ENCODE assay signal across 8 cellular contexts in the genomic region with DNA sequence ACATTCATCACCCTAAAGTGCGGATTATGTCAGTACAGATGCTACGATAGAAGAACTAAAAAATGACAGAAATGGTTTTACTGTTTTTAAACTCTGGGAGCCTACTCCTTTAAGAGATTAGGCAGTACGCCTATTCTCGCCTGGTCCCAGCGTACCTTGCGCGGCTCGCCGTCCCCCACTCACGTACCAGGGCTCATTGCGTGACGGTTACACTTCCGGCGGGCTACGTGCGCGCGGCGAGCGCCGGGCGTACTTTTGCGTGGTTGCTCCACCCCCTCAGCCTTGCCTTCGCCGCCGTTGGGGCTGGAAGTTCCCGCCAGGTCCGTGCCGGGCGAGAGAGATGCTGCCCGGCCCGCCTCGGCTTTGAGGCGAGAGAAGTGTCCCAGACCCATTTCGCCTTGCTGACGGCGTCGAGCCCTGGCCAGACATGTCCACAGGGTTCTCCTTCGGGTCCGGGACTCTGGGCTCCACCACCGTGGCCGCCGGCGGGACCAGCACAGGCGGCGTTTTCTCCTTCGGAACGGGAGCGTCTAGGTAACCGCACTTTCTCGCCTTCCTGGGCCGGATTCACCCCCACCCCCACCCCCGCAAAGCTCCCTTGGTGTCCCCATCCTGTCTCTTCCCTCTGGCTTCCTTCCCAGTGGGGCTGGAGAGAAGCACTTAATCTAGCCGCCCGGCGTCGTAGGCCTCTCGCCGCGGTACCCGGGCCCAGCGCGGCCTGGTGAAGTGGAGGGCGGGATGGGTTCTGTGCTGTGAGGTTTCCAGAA. TPM values are rescaled to one million over a fixed set of nuclear protein-coding genes. Genes with fewer than 3 reads are reported as not detected.
A peak's percentile ranks its signal among the peaks of the same experiment; 100 is the strongest.
DNase-seq lines count a peak whose midpoint lies in the region; ATAC-seq and TF ChIP-seq lines count a peak whose summit lies in the region.

A gene with protein sequence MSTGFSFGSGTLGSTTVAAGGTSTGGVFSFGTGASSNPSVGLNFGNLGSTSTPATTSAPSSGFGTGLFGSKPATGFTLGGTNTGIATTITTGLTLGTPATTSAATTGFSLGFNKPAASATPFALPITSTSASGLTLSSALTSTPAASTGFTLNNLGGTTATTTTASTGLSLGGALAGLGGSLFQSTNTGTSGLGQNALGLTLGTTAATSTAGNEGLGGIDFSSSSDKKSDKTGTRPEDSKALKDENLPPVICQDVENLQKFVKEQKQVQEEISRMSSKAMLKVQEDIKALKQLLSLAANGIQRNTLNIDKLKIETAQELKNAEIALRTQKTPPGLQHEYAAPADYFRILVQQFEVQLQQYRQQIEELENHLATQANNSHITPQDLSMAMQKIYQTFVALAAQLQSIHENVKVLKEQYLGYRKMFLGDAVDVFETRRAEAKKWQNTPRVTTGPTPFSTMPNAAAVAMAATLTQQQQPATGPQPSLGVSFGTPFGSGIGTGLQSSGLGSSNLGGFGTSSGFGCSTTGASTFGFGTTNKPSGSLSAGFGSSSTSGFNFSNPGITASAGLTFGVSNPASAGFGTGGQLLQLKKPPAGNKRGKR (plus strand): TSS at position 279 of the 767 bp plus-strand sequence. CDS start 149 bp downstream, at position 428.

- intact Hi-C loops in PC-9 (cut with micrococcal nuclease; ENCODE audit: unreplicated experiment) = no loop called here
- intact Hi-C loops in mucosa of descending colon (cut with DNase I, micrococcal nuclease) = no loop called here

- BruUV-seq in PC-9 (replicated peaks; lab: Mats Ljungman, UMichigan) = TSS peak; percentile 54

- 0 out of 2 replicates have a peak, but pooled peaks cover 8% of the 10 kb centered on the region for H4K20me1 ChIP-seq in PC-9 (ENCODE audit: insufficient read depth)

- CTCF ChIA-PET in PC-9 (lab: Charles Lee) = no interaction called here

- H3K9me2 ChIP-seq in PC-9 (ENCODE audit: insufficient read depth) = no peaks in the 10 kb centered on the region

- peak within 1 kb of the TSS; percentile 94 for H3K4me3 ChIP-seq in Jurkat, Clone E6-1 (ENCODE audit: low read length)
- H3K4me3 ChIP-seq in PC-9 (peak within 1 kb of the TSS; percentile 64), mucosa of descending colon (peak within 1 kb of the TSS; percentile 81)

- peaks cover 11% of the 10 kb centered on the region; the same call in 1 of the 2 replicates for H3K36me3 ChIP-seq in PC-9 (ENCODE audit: low read depth)
- no peaks in the 10 kb centered on the region for H3K36me3 ChIP-seq in mucosa of descending colon (ENCODE audit: low read depth)

- H3K27ac ChIP-seq in PC-9 (peak within 1 kb of the TSS; percentile 65), epithelial cell of prostate (peak within 1 kb of the TSS; percentile 91)

- TF ChIP-seq CTCF in PC-9 (conservative IDR thresholded peaks at IDR 0.05) (no peak), mucosa of descending colon (IDR thresholded peaks at IDR 0.05) (no peak)

- DNase-seq in DMS153 (lab: John Stamatoyannopoulos, UW) (peak; percentile 87), PC-9 (peak; percentile 79 to 85), epithelial cell of prostate (ENCODE audit: low read depth, low spot score) (peak; percentile 74), mucosa of descending colon (peak; percentile 96 to 97 (median 97))
- peak; percentile 93 for DNase-seq in Jurkat, Clone E6-1 (ENCODE audit: low read depth, low spot score)
- DNase-seq in activated T-cell treated with anti-CD3 and anti-CD28 coated beads, Interleukin-2, amount 50 U/mL, for 1 hour = peak; percentile 92
- peak; percentile 92 for DNase-seq in stimulated activated CD8-positive, alpha-beta memory T cell treated with anti-CD3 and anti-CD28 coated beads, Interleukin-4, amount 100 ng/mL, for 24 hours (ENCODE audit: low read depth)

- H3K4me1 ChIP-seq in PC-9 (replicated peaks; ENCODE audit: insufficient read depth) = peaks cover 41% of the 10 kb centered on the region
- H3K4me1 ChIP-seq in mucosa of descending colon (ENCODE audit: low read depth) = peaks cover 9% of the 10 kb centered on the region

- ATAC-seq in GM21619 (IDR thresholded peaks at IDR 0.05; ENCODE audit: unreplicated experiment) = peak; percentile 99
- ATAC-seq in mucosa of descending colon = peak; percentile 100

- H3F3A ChIP-seq in PC-9 (ENCODE audit: insufficient read depth, low read depth) = peaks cover 10% of the 10 kb centered on the region; the same call in 1 of the 2 replicates

- no peaks in the 10 kb centered on the region for H3K9me3 ChIP-seq in PC-9 (ENCODE audit: insufficient read depth, low read depth)
- H3K9me3 ChIP-seq in mucosa of descending colon = no peaks in the 10 kb centered on the region

- peak within 1 kb of the TSS; percentile 94 for H2AFZ ChIP-seq in PC-9

- peaks cover 50% of the 10 kb centered on the region for H3K79me2 ChIP-seq in PC-9 (ENCODE audit: low read depth)

- POLR2A ChIA-PET in PC-9 (lab: Charles Lee; ENCODE audit: unreplicated experiment) = no interaction called here

- H3K27me3 ChIP-seq in PC-9 (ENCODE audit: insufficient read depth, low read depth) = 0 out of 2 replicates have a peak, but pooled peaks cover 6% of the 10 kb centered on the region

- peak within 1 kb of the TSS; percentile 89 for H3K4me2 ChIP-seq in PC-9

RNA-seq across cellular contexts. Expression of the gene that starts here (rescaled TPM):
- 61.6 TPM for polyA plus RNA-seq in Jurkat, Clone E6-1 (2012; ENCODE audit: insufficient read depth, insufficient read length)
- total RNA-seq in PC-9 (2021) (50.6 and 55.1 TPM in 2 replicates), mucosa of descending colon (10 to 100 TPM; 31.9 to 35.3 (median 32.8) TPM)

Comparison
In these comparisons a context has a peak if more than half of its experiments do, and no peak if none do; other contexts are left out.
1. Peak in every context shown above with its lines: DNase-seq, ATAC-seq, H3K4me3 ChIP-seq and H3K27ac ChIP-seq.